Comparison of ENCODE assay signal across 1 cellular context in genomic region chr6:13688692-13689196, GRCh38.
A peak's percentile ranks its signal among the peaks of the same experiment; 100 is the strongest.
TF ChIP-seq lines count a peak whose summit lies in the region.

No MANE protein-coding gene starts in this region.

TF ChIP-seq in K562, 482 proteins besides CTCF, POLR2A, EP300 and RAD21 (continued from another document and continues in another):
- no peak for TF ChIP-seq CTCFL (IDR thresholded peaks at IDR 0.05; ENCODE audit: borderline replicate concordance, insufficient read depth, low read depth, low read length, poor library complexity, severe bottlenecking)
- TF ChIP-seq HDAC6 (IDR thresholded peaks at IDR 0.05; ENCODE audit: low read depth, low read length) = no peak
- TF ChIP-seq SIN3A (IDR thresholded peaks at IDR 0.05; ENCODE audit: borderline replicate concordance in 2 of 2, control insufficient read depth in 1 of 2, low read depth in 2 of 2, low read length in 2 of 2) = no peak
- TF ChIP-seq ZNF174 (CRISPR knock-in tag; IDR thresholded peaks at IDR 0.05) = no peak
- TF ChIP-seq ZNF778 (CRISPR knock-in tag; IDR thresholded peaks at IDR 0.05) = no peak
- no peak for TF ChIP-seq RBFOX2 (IDR thresholded peaks at IDR 0.05; ENCODE audit: low read depth, low read length)
- TF ChIP-seq, protein P1, sequence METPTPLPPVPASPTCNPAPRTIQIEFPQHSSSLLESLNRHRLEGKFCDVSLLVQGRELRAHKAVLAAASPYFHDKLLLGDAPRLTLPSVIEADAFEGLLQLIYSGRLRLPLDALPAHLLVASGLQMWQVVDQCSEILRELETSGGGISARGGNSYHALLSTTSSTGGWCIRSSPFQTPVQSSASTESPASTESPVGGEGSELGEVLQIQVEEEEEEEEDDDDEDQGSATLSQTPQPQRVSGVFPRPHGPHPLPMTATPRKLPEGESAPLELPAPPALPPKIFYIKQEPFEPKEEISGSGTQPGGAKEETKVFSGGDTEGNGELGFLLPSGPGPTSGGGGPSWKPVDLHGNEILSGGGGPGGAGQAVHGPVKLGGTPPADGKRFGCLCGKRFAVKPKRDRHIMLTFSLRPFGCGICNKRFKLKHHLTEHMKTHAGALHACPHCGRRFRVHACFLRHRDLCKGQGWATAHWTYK (CRISPR knock-in tag; IDR thresholded peaks at IDR 0.05) = no peak
- no peak for TF ChIP-seq PRMT5 (CRISPR knock-in tag; IDR thresholded peaks at IDR 0.05)
- TF ChIP-seq AFF4 (CRISPR knock-in tag; IDR thresholded peaks at IDR 0.05) = no peak
- peak; percentile 42 for TF ChIP-seq FOS (IDR thresholded peaks at IDR 0.05; ENCODE audit: extremely low read depth, insufficient read length)
- no peak for TF ChIP-seq GATAD2A (IDR thresholded peaks at IDR 0.05)
- no peak for TF ChIP-seq ZNF12 (CRISPR knock-in tag; IDR thresholded peaks at IDR 0.05)
- no peak; the same call in 1 of the 2 replicates for TF ChIP-seq SUPT5H (IDR thresholded peaks at IDR 0.05)
- TF ChIP-seq NBN (IDR thresholded peaks at IDR 0.05; ENCODE audit: low read depth) = 0 out of 2 replicates have a peak, but pooled peaks have one; percentile 63
- no peak for TF ChIP-seq POLR3G (IDR thresholded peaks at IDR 0.05; ENCODE audit: extremely low read depth, insufficient read length, insufficient replicate concordance)
- no peak for TF ChIP-seq KAT7 (CRISPR knock-in tag; IDR thresholded peaks at IDR 0.05; ENCODE audit: borderline replicate concordance)
- no peak for TF ChIP-seq NCOA2 (IDR thresholded peaks at IDR 0.05; ENCODE audit: partially characterized antibody in 2 of 2)
- TF ChIP-seq PML (IDR thresholded peaks at IDR 0.05; ENCODE audit: low read length) = peak; percentile 65; the same call in 1 of the 2 replicates
- no peak for TF ChIP-seq POLR3A (IDR thresholded peaks at IDR 0.05; ENCODE audit: borderline replicate concordance, extremely low read depth, insufficient read depth, insufficient read length)
- no peak for TF ChIP-seq ZNF140 (CRISPR knock-in tag; IDR thresholded peaks at IDR 0.05)
- TF ChIP-seq KAT8 (IDR thresholded peaks at IDR 0.05; ENCODE audit: low read depth) = no peak
- no peak for TF ChIP-seq KHSRP (IDR thresholded peaks at IDR 0.05)
- TF ChIP-seq, protein P2, sequence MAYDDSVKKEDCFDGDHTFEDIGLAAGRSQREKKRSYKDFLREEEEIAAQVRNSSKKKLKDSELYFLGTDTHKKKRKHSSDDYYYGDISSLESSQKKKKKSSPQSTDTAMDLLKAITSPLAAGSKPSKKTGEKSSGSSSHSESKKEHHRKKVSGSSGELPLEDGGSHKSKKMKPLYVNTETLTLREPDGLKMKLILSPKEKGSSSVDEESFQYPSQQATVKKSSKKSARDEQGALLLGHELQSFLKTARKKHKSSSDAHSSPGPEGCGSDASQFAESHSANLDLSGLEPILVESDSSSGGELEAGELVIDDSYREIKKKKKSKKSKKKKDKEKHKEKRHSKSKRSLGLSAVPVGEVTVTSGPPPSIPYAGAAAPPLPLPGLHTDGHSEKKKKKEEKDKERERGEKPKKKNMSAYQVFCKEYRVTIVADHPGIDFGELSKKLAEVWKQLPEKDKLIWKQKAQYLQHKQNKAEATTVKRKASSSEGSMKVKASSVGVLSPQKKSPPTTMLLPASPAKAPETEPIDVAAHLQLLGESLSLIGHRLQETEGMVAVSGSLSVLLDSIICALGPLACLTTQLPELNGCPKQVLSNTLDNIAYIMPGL (CRISPR knock-in tag; IDR thresholded peaks at IDR 0.05) = no peak
- TF ChIP-seq ZNF384 (IDR thresholded peaks at IDR 0.05; ENCODE audit: low read depth, low read length) = peak; percentile 79
- TF ChIP-seq, protein P3, sequence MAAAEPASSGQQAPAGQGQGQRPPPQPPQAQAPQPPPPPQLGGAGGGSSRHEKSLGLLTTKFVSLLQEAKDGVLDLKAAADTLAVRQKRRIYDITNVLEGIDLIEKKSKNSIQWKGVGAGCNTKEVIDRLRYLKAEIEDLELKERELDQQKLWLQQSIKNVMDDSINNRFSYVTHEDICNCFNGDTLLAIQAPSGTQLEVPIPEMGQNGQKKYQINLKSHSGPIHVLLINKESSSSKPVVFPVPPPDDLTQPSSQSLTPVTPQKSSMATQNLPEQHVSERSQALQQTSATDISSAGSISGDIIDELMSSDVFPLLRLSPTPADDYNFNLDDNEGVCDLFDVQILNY (CRISPR knock-in tag; IDR thresholded peaks at IDR 0.05) = no peak
- TF ChIP-seq KAT2B (IDR thresholded peaks at IDR 0.05; ENCODE audit: low read depth, low read length) = no peak
- TF ChIP-seq MYBL2 (IDR thresholded peaks at IDR 0.05; ENCODE audit: low read depth) = no peak
- no peak for TF ChIP-seq MYBL2 (CRISPR knock-in tag; IDR thresholded peaks at IDR 0.05; ENCODE audit: borderline replicate concordance)
- no peak for TF ChIP-seq THRAP3 (IDR thresholded peaks at IDR 0.05; ENCODE audit: borderline replicate concordance)
- TF ChIP-seq LEF1 (IDR thresholded peaks at IDR 0.05) = no peak
- TF ChIP-seq, protein P4, sequence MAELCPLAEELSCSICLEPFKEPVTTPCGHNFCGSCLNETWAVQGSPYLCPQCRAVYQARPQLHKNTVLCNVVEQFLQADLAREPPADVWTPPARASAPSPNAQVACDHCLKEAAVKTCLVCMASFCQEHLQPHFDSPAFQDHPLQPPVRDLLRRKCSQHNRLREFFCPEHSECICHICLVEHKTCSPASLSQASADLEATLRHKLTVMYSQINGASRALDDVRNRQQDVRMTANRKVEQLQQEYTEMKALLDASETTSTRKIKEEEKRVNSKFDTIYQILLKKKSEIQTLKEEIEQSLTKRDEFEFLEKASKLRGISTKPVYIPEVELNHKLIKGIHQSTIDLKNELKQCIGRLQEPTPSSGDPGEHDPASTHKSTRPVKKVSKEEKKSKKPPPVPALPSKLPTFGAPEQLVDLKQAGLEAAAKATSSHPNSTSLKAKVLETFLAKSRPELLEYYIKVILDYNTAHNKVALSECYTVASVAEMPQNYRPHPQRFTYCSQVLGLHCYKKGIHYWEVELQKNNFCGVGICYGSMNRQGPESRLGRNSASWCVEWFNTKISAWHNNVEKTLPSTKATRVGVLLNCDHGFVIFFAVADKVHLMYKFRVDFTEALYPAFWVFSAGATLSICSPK (IDR thresholded peaks at IDR 0.05; ENCODE audit: borderline replicate concordance) = no peak
- no peak for TF ChIP-seq ZNF431 (CRISPR knock-in tag; IDR thresholded peaks at IDR 0.05)
- TF ChIP-seq CC2D1A (IDR thresholded peaks at IDR 0.05) = peak; percentile 87; the same call in 1 of the 2 replicates
- no peak for TF ChIP-seq STAT5B (CRISPR knock-in tag; IDR thresholded peaks at IDR 0.05)
- TF ChIP-seq, protein P5, sequence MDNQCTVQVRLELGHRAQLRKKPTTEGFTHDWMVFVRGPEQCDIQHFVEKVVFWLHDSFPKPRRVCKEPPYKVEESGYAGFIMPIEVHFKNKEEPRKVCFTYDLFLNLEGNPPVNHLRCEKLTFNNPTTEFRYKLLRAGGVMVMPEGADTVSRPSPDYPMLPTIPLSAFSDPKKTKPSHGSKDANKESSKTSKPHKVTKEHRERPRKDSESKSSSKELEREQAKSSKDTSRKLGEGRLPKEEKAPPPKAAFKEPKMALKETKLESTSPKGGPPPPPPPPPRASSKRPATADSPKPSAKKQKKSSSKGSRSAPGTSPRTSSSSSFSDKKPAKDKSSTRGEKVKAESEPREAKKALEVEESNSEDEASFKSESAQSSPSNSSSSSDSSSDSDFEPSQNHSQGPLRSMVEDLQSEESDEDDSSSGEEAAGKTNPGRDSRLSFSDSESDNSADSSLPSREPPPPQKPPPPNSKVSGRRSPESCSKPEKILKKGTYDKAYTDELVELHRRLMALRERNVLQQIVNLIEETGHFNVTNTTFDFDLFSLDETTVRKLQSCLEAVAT (IDR thresholded peaks at IDR 0.05) = peak in 1 of 2 experiments; percentile 63; a peak in 1 of 4 replicates
- TF ChIP-seq SRSF9 (IDR thresholded peaks at IDR 0.05; ENCODE audit: borderline replicate concordance, low read depth, low read length) = no peak
- peak; percentile 38; the same call in 1 of the 2 replicates for TF ChIP-seq FOXM1 (IDR thresholded peaks at IDR 0.05; ENCODE audit: low read depth)
- TF ChIP-seq FOXM1 (CRISPR knock-in tag; IDR thresholded peaks at IDR 0.05; ENCODE audit: low read depth) = no peak
- peak; percentile 92 for TF ChIP-seq SMARCE1 (IDR thresholded peaks at IDR 0.05)
- no peak for TF ChIP-seq MXI1 (IDR thresholded peaks at IDR 0.05; ENCODE audit: low read depth, low read length)
- TF ChIP-seq ZNF57 (CRISPR knock-in tag; IDR thresholded peaks at IDR 0.05) = no peak
- no peak for TF ChIP-seq KLF6 (CRISPR knock-in tag; IDR thresholded peaks at IDR 0.05; ENCODE audit: borderline replicate concordance)
- no peak for TF ChIP-seq SREBF1 (IDR thresholded peaks at IDR 0.05; ENCODE audit: borderline replicate concordance, low read depth, low read length)
- no peak for TF ChIP-seq SP1 (CRISPR knock-in tag; IDR thresholded peaks at IDR 0.05)
- TF ChIP-seq EZH2 (IDR thresholded peaks at IDR 0.05; ENCODE audit: borderline replicate concordance, low read depth, low read length) = no peak
- TF ChIP-seq NCOA6 (IDR thresholded peaks at IDR 0.05) = no peak
- peak; percentile 48 for TF ChIP-seq CXXC5 (CRISPR knock-in tag; IDR thresholded peaks at IDR 0.05)
- TF ChIP-seq CREM (IDR thresholded peaks at IDR 0.05; ENCODE audit: low read depth) = no peak
- peak; percentile 81 for TF ChIP-seq BCOR (IDR thresholded peaks at IDR 0.05)
- TF ChIP-seq GTF2E2 (tag; IDR thresholded peaks at IDR 0.05) = no peak
- TF ChIP-seq CEBPB (tag; IDR thresholded peaks at IDR 0.05) = no peak
- TF ChIP-seq, protein P6, sequence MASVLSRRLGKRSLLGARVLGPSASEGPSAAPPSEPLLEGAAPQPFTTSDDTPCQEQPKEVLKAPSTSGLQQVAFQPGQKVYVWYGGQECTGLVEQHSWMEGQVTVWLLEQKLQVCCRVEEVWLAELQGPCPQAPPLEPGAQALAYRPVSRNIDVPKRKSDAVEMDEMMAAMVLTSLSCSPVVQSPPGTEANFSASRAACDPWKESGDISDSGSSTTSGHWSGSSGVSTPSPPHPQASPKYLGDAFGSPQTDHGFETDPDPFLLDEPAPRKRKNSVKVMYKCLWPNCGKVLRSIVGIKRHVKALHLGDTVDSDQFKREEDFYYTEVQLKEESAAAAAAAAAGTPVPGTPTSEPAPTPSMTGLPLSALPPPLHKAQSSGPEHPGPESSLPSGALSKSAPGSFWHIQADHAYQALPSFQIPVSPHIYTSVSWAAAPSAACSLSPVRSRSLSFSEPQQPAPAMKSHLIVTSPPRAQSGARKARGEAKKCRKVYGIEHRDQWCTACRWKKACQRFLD (CRISPR knock-in tag; IDR thresholded peaks at IDR 0.05) = no peak
- TF ChIP-seq ZNF444 (CRISPR knock-in tag; IDR thresholded peaks at IDR 0.05) = no peak
- no peak for TF ChIP-seq HMG20A (CRISPR knock-in tag; conservative IDR thresholded peaks at IDR 0.05)
- no peak for TF ChIP-seq ELF1 (tag; IDR thresholded peaks at IDR 0.05)
- TF ChIP-seq ZNF586 (CRISPR knock-in tag; conservative IDR thresholded peaks at IDR 0.05) = no peak
- TF ChIP-seq ZNF511 (CRISPR knock-in tag; IDR thresholded peaks at IDR 0.05) = no peak
- TF ChIP-seq RCOR1 (IDR thresholded peaks at IDR 0.05; ENCODE audit: borderline replicate concordance in 1 of 2, low read depth in 2 of 2, low read length in 2 of 2) = peak; percentile 81 to 96
- TF ChIP-seq SNAPC5 (CRISPR knock-in tag; IDR thresholded peaks at IDR 0.05) = no peak
- TF ChIP-seq PHF21A (IDR thresholded peaks at IDR 0.05; ENCODE audit: borderline replicate concordance, low read depth) = peak; percentile 41; the same call in 1 of the 2 replicates
- no peak for TF ChIP-seq ZNF551 (CRISPR knock-in tag; IDR thresholded peaks at IDR 0.05)
